In genomic region chr3:144028798-144029411, GRCh38 we compare ENCODE assay signal across 11 cellular contexts. TPM values are rescaled to one million over a fixed set of nuclear protein-coding genes. Genes with fewer than 3 reads are reported as not detected.
A peak's percentile ranks its signal among the peaks of the same experiment; 100 is the strongest.
DNase-seq lines count a peak whose midpoint lies in the region; ATAC-seq and TF ChIP-seq lines count a peak whose summit lies in the region.
"Had no signal": no experiment of that assay in that cellular context is flagged by ENCODE, and none has a peak within 500 bp of the region (broad histone marks: within the 10 kb centered on the region; RNA-seq: fewer than 3 reads in every experiment).

No MANE protein-coding gene starts in this region.

- peaks cover 63% of the 10 kb centered on the region for H3K4me1 ChIP-seq in OCI-LY3 (ENCODE audit: low read length)

- peak overlapping the region; percentile 75 for H3K4me2 ChIP-seq in OCI-LY3 (ENCODE audit: low read length)

- H3K27ac Mint-ChIP-seq in activated CD4-positive, alpha-beta T cell treated with anti-CD3 and anti-CD28 coated beads, Interleukin-2, amount 10 ng/mL, durations not matched to agents 24 days and 14 days = no peak overlapping the region
- H3K27ac Mint-ChIP-seq: H9 had no signal

- H4K20me1 ChIP-seq in OCI-LY3 (ENCODE audit: insufficient read depth, low read length) = no peaks in the 10 kb centered on the region

- H3K4me1 Mint-ChIP-seq in activated CD4-positive, alpha-beta T cell treated with anti-CD3 and anti-CD28 coated beads, Interleukin-2, amount 10 ng/mL, durations not matched to agents 24 days and 14 days = peaks cover 4% of the 10 kb centered on the region

- ATAC-seq in GM19328 (IDR thresholded peaks at IDR 0.05; ENCODE audit: unreplicated experiment) = peak; percentile 75
- peak; percentile 87 for ATAC-seq in HG02981 (IDR thresholded peaks at IDR 0.05; ENCODE audit: unreplicated experiment)
- ATAC-seq: esophagus mucosa had no signal

- peak; percentile 0 for DNase-seq in AG10803 (ENCODE audit: low read depth)
- no peak for DNase-seq in activated CD4-positive, CD25-positive, alpha-beta regulatory T cell treated with anti-CD3 and anti-CD28 coated beads, Interleukin-2, amount 50 U/mL, for 72 hours
- DNase-seq in stimulated activated CD4-positive, alpha-beta T cell treated with anti-CD3 and anti-CD28 coated beads, Interleukin-1b, Interleukin-23, amount 100 ng/mL, for 48 hours = no peak
- DNase-seq in middle frontal gyrus (ENCODE audit: extremely low spot score, low spot score) = no peak
- no peak for DNase-seq in activated CD4-positive, alpha-beta T cell treated with anti-CD3 and anti-CD28 coated beads, Interleukin-2, amount 10 ng/mL, durations not matched to agents 24 days and 14 days
- DNase-seq: H9 had no signal

- no peaks in the 10 kb centered on the region for H3K36me3 ChIP-seq in OCI-LY3 (replicated peaks; ENCODE audit: low read depth, low read length)

- intact Hi-C loops in activated CD4-positive, alpha-beta T cell treated with anti-CD3 and anti-CD28 coated beads, Interleukin-2, amount 10 ng/mL, durations not matched to agents 24 days and 14 days (cut with micrococcal nuclease) = no loop called here

- H3K36me3 Mint-ChIP-seq in activated CD4-positive, alpha-beta T cell treated with anti-CD3 and anti-CD28 coated beads, Interleukin-2, amount 10 ng/mL, durations not matched to agents 24 days and 14 days (ENCODE audit: low read depth) = no peaks in the 10 kb centered on the region

- H3K27me3 ChIP-seq in OCI-LY3 (ENCODE audit: low read depth, low read length) = no peaks in the 10 kb centered on the region

- no peak overlapping the region for H3K4me3 Mint-ChIP-seq in activated CD4-positive, alpha-beta T cell treated with anti-CD3 and anti-CD28 coated beads, Interleukin-2, amount 10 ng/mL, durations not matched to agents 24 days and 14 days
- H3K4me3 Mint-ChIP-seq: H9 had no signal

- H3K9me3 Mint-ChIP-seq in activated CD4-positive, alpha-beta T cell treated with anti-CD3 and anti-CD28 coated beads, Interleukin-2, amount 10 ng/mL, durations not matched to agents 24 days and 14 days = no peaks in the 10 kb centered on the region

- H3K9ac ChIP-seq in OCI-LY3 (ENCODE audit: low read length) = peak overlapping the region; percentile 68

- H3K27me3 Mint-ChIP-seq in activated CD4-positive, alpha-beta T cell treated with anti-CD3 and anti-CD28 coated beads, Interleukin-2, amount 10 ng/mL, durations not matched to agents 24 days and 14 days = peaks cover 3% of the 10 kb centered on the region

- H3K27ac ChIP-seq in OCI-LY3 (ENCODE audit: low read length) = peak overlapping the region; percentile 96
- H3K27ac ChIP-seq: RWPE1 had no signal

- H3K4me3 ChIP-seq in AG10803 (ENCODE audit: low read length) = no peak overlapping the region
- H3K4me3 ChIP-seq in OCI-LY3 (ENCODE audit: low read length) = peak overlapping the region; percentile 46

- H3K79me2 ChIP-seq in OCI-LY3 (ENCODE audit: low read length) = peaks cover 45% of the 10 kb centered on the region

- no peak overlapping the region for H2AFZ ChIP-seq in OCI-LY3 (ENCODE audit: low read depth, low read length)

- TF ChIP-seq CTCF in AG10803 (conservative IDR thresholded peaks at IDR 0.05; ENCODE audit: low read length) (no peak), OCI-LY3 (IDR thresholded peaks at IDR 0.05; ENCODE audit: low read depth, low read length) (peak; percentile 29)

- H3K9me3 ChIP-seq in OCI-LY3 (ENCODE audit: insufficient read depth, low read length) = no peaks in the 10 kb centered on the region

RNA-seq across cellular contexts. Expression of gene DIPK2A, which starts 57.3 kb away (rescaled TPM):
- total RNA-seq in activated CD4-positive, alpha-beta T cell treated with anti-CD3 and anti-CD28 coated beads, Interleukin-2, amount 10 ng/mL, durations not matched to agents 24 days and 14 days = 18.0 and 18.3 TPM in 2 replicates
